ENCODE assay signal across 11 cellular contexts in the genomic region with DNA sequence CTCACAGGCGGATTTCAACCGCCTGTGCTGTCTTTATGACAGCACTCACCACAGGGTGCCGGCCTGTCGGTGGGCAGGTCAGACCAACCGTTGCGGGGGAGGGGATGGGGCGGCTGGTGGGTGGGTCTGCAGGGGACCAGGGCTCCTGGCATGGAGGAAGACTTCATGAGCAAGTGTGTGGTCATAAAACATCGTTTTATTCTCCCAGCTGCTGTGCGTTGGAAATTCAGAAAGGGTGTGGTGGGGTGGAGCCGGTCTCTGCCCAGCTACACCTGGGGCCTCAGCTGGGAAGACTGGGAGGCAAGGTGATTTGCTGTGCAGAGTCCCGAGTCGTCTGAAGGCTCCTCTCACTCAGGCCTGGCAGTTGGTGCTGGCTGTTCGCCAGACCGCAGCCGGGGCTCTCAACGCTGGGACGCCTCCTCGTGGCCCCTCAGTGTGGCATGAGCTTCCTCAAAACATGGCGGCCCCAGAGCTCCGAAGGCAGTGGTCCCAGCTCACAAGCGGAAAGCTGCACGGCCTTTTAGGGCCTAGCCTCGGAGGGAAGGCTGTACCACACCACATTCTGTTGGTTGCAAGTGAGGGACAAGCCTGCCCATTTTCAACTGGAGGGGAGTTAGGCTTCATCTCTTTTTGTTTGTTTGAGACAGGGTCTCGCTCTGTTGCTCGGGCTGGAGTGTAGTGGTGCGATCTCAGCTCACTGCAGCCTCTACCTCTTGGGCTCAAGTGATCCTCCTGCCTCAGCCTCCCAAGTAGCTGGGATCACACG. TPM values are rescaled to one million over a fixed set of nuclear protein-coding genes. Genes with fewer than 3 reads are reported as not detected.
A peak's percentile ranks its signal among the peaks of the same experiment; 100 is the strongest.
DNase-seq lines count a peak whose midpoint lies in the region; ATAC-seq lines count a peak whose summit lies in the region.
"Had no signal": no experiment of that assay in that cellular context is flagged by ENCODE, and none has a peak within 500 bp of the region (broad histone marks: within the 10 kb centered on the region; RNA-seq: fewer than 3 reads in every experiment).

No MANE protein-coding gene starts in this region.

- H3K4me1 Mint-ChIP-seq in activated naive CD8-positive, alpha-beta T cell treated with anti-CD3 and anti-CD28 coated beads, Interleukin-2, amount 50 U/mL, for 24 hours: peaks cover 83% of the 10 kb centered on the region

- peak overlapping the region; percentile 98 for H2BK15ac ChIP-seq in neuronal stem cell (ENCODE audit: low read length)

- H4K91ac ChIP-seq in neuronal stem cell (ENCODE audit: low read depth, low read length, poor library complexity): peak overlapping the region; percentile 26

- no peak overlapping the region for H3K4me2 ChIP-seq in neuronal stem cell (ENCODE audit: insufficient read depth, low read length, poor library complexity, severe bottlenecking)

- no peak for ATAC-seq in activated naive CD8-positive, alpha-beta T cell treated with anti-CD3 and anti-CD28 coated beads, Interleukin-2, amount 50 U/mL, for 24 hours
- ATAC-seq in GM19463 (IDR thresholded peaks at IDR 0.05; ENCODE audit: unreplicated experiment) (no peak), GM21381 (IDR thresholded peaks at IDR 0.05; ENCODE audit: unreplicated experiment) (no peak)
- ATAC-seq: upper lobe of right lung had no signal

- H3K4me3 ChIP-seq in neuronal stem cell (ENCODE audit: low read length in 2 of 2): no peak overlapping the region
- H3K4me3 ChIP-seq: upper lobe of right lung had no signal

- peaks cover 32 to 55% of the 10 kb centered on the region in 2 donors for H3K4me1 ChIP-seq in neuronal stem cell (ENCODE audit: control insufficient read depth in 2 of 2, insufficient read depth in 1 of 2, low read depth in 1 of 2, low read length in 2 of 2)

- peak overlapping the region; percentile 49 for H2BK12ac ChIP-seq in neuronal stem cell (ENCODE audit: low read length)

- H3K9me3 ChIP-seq in neuronal stem cell (replicated peaks in 1 of 2; ENCODE audit: control insufficient read depth in 2 of 2, insufficient read depth in 1 of 2, low read depth in 1 of 2, low read length in 2 of 2): peaks cover 12 to 15% of the 10 kb centered on the region in 2 donors
- H3K9me3 ChIP-seq: upper lobe of right lung had no signal

- H3K18ac ChIP-seq in neuronal stem cell (ENCODE audit: low read length): peak overlapping the region; percentile 86

- no peaks in the 10 kb centered on the region for H3K9me3 Mint-ChIP-seq in activated naive CD8-positive, alpha-beta T cell treated with anti-CD3 and anti-CD28 coated beads, Interleukin-2, amount 50 U/mL, for 24 hours

- H4K8ac ChIP-seq in neuronal stem cell (ENCODE audit: low read depth, low read length): no peak overlapping the region

- H3K27ac Mint-ChIP-seq in activated naive CD8-positive, alpha-beta T cell treated with anti-CD3 and anti-CD28 coated beads, Interleukin-2, amount 50 U/mL, for 24 hours: no peak overlapping the region

- peak overlapping the region; percentile 4 for H3K4me3 Mint-ChIP-seq in activated naive CD8-positive, alpha-beta T cell treated with anti-CD3 and anti-CD28 coated beads, Interleukin-2, amount 50 U/mL, for 24 hours

- peak overlapping the region; percentile 96 for H2AK5ac ChIP-seq in neuronal stem cell (ENCODE audit: low read depth, low read length)

- no CpG with 5 or more reads among the region's 27 CpGs for WGBS in neuronal stem cell (ENCODE audit: extremely low coverage in 2 of 2, insufficient read length in 2 of 2, insufficient replicate concordance in 1 of 2), 2 donors

- H3K9ac ChIP-seq in neuronal stem cell (ENCODE audit: low read depth, low read length, poor library complexity): peak overlapping the region; percentile 24

- no peak overlapping the region for H3K14ac ChIP-seq in neuronal stem cell (ENCODE audit: low read length)

- H3K27me3 ChIP-seq in neuronal stem cell (ENCODE audit: control insufficient read depth in 3 of 3, insufficient read depth in 3 of 3, low read depth in 1 of 3, low read length in 3 of 3): peaks cover 0 to 4% (median 0%) of the 10 kb centered on the region in 3 experiments
- H3K27me3 ChIP-seq: upper lobe of right lung had no signal

- no peaks in the 10 kb centered on the region for H3K27me3 Mint-ChIP-seq in activated naive CD8-positive, alpha-beta T cell treated with anti-CD3 and anti-CD28 coated beads, Interleukin-2, amount 50 U/mL, for 24 hours

- no peak overlapping the region for H2BK120ac ChIP-seq in neuronal stem cell (ENCODE audit: low read depth, low read length)

- peaks cover 3% of the 10 kb centered on the region for H3K79me1 ChIP-seq in neuronal stem cell (ENCODE audit: low read depth, low read length)

- no peak overlapping the region for H2AFZ ChIP-seq in neuronal stem cell (ENCODE audit: low read length)

- DNase-seq in Caki2 (ENCODE audit: low read depth): peak; percentile 10
- peak; percentile 80 to 81 for DNase-seq in NCI-H526 (lab: John Stamatoyannopoulos, UW)
- no peak for DNase-seq in activated naive CD8-positive, alpha-beta T cell treated with anti-CD3 and anti-CD28 coated beads, Interleukin-2, amount 50 U/mL, for 24 hours
- DNase-seq in neuronal stem cell (ENCODE audit: low spot score): no peak
- DNase-seq in stimulated activated CD4-positive, alpha-beta T cell treated with anti-CD3 and anti-CD28 coated beads, Interleukin-2, amount 100 ng/mL, for 48 hours: no peak
- DNase-seq in Ammon's horn (ENCODE audit: low spot score): no peak
- DNase-seq: hypothalamus, SHP77 treated with DMSO at 0.1 percent for 48 hours, upper lobe of right lung had no signal

- peaks cover 0 to 3% of the 10 kb centered on the region in 2 donors for H3K36me3 ChIP-seq in neuronal stem cell (replicated peaks in 1 of 2; ENCODE audit: control insufficient read depth in 2 of 2, insufficient read depth in 2 of 2, low read length in 2 of 2)
- H3K36me3 ChIP-seq: upper lobe of right lung had no signal

- H3K36me3 Mint-ChIP-seq in activated naive CD8-positive, alpha-beta T cell treated with anti-CD3 and anti-CD28 coated beads, Interleukin-2, amount 50 U/mL, for 24 hours (ENCODE audit: low read depth): peaks cover 2% of the 10 kb centered on the region

- in situ Hi-C loops in Caki2 (cut with HindIII; ENCODE audit: low pct_unique_long_range_greater_than_20kb, low sequenced_read_pairs): no loop called here

- H3K23ac ChIP-seq in neuronal stem cell (ENCODE audit: low read depth, low read length, poor library complexity): peak overlapping the region; percentile 77

- H2BK5ac ChIP-seq in neuronal stem cell (ENCODE audit: low read length): peak overlapping the region; percentile 58

- H3K27ac ChIP-seq in neuronal stem cell (replicated peaks; ENCODE audit: low read length): no peak overlapping the region

- no peak overlapping the region for H3K4ac ChIP-seq in neuronal stem cell (ENCODE audit: low read length)

RNA-seq across cellular contexts. Expression of a gene that starts 45.8 kb away (rescaled TPM):
- 7.1 and 7.9 TPM in 2 replicates for total RNA-seq in Caki2 (2014; rRNA removed; shearing (Covaris generic); ENCODE audit: low replicate concordance)
- polyA plus RNA-seq in neuronal stem cell (2013, experiment 1 of 2): 5.7 TPM
- polyA plus RNA-seq in neuronal stem cell (2013, experiment 2 of 2): 6.2 TPM

Comparison
In these comparisons a context has a peak if more than half of its experiments do, and no peak if none do; other contexts are left out.
1. DNase-seq: peak in Caki2 (single experiment) and NCI-H526 (2 of 2); none in activated naive CD8-positive, alpha-beta T cell treated with anti-CD3 and anti-CD28 coated beads, Interleukin-2, amount 50 U/mL, for 24 hours (single experiment), neuronal stem cell (single experiment), stimulated activated CD4-positive, alpha-beta T cell treated with anti-CD3 and anti-CD28 coated beads, Interleukin-2, amount 100 ng/mL, for 48 hours (0 of 2) and Ammon's horn (single experiment).